ENCODE assay signal across 8 cellular contexts in genomic region chr4:136524039-136524438, GRCh38.
"Had no signal": no experiment of that assay in that cellular context is flagged by ENCODE, and none has a peak within 500 bp of the region (broad histone marks: within the 10 kb centered on the region; RNA-seq: fewer than 3 reads in every experiment).

No MANE protein-coding gene starts in this region.

- H3K9me3 ChIP-seq: HAP-1 had no signal

- H3K4me3 ChIP-seq: GM23248, HAP-1, K562 had no signal

- ATAC-seq: HCT116, K562 had no signal

- H3K9ac ChIP-seq: GM23248 had no signal

- DNase-seq: GM23248, GOT3, H7, HFFc6, IMR-90 had no signal

- H3K4me1 ChIP-seq: HAP-1 had no signal

- H2AFZ ChIP-seq: GM23248 had no signal

- H3K27ac Mint-ChIP-seq: HFFc6 had no signal

- H3K27ac ChIP-seq: GM23248 had no signal

- H3K36me3 ChIP-seq: HAP-1 had no signal

- H3K4me3 Mint-ChIP-seq: HFFc6 had no signal
